1 cellular context compared by ENCODE assay signal in genomic region chr16:57300387-57301125, GRCh38.
TF ChIP-seq lines count a peak whose summit lies in the region.

No MANE protein-coding gene starts in this region.

TF ChIP-seq in HepG2, 621 proteins besides CTCF, POLR2A, EP300 and RAD21 (continued from another document and continues in another):
- TF ChIP-seq KLF9 (CRISPR knock-in tag; IDR thresholded peaks at IDR 0.05; ENCODE audit: low read depth) (peak; percentile 63; the same call in 1 of the 2 replicates), HDAC6 (IDR thresholded peaks at IDR 0.05; ENCODE audit: low read depth, low read length) (no peak), HNRNPK (IDR thresholded peaks at IDR 0.05; ENCODE audit: low read depth, low read length, poor library complexity, severe bottlenecking) (no peak), ZNF264 (CRISPR knock-in tag; IDR thresholded peaks at IDR 0.05) (peak; percentile 54; the same call in 1 of the 2 replicates), SMYD3 (CRISPR knock-in tag; IDR thresholded peaks at IDR 0.05) (no peak; the same call in none of the 2 replicates), THAP11 (CRISPR knock-in tag; IDR thresholded peaks at IDR 0.05) (peak; percentile 85), ZNF547 (CRISPR knock-in tag; IDR thresholded peaks at IDR 0.05) (peak; percentile 80), MTF1 (CRISPR knock-in tag; IDR thresholded peaks at IDR 0.05) (no peak), CREB3 (CRISPR knock-in tag; IDR thresholded peaks at IDR 0.05) (no peak), HOXA3 (CRISPR knock-in tag; IDR thresholded peaks at IDR 0.05) (peak; percentile 85), ZNF30 (CRISPR knock-in tag; IDR thresholded peaks at IDR 0.05) (no peak), ZC3H4 (CRISPR knock-in tag; IDR thresholded peaks at IDR 0.05; ENCODE audit: borderline replicate concordance) (no peak), ZNF691 (CRISPR knock-in tag; IDR thresholded peaks at IDR 0.05; ENCODE audit: borderline replicate concordance, low read depth) (peak; percentile 90; the same call in 1 of the 2 replicates), CENPX (CRISPR knock-in tag; IDR thresholded peaks at IDR 0.05) (no peak), RFXAP (CRISPR knock-in tag; IDR thresholded peaks at IDR 0.05; ENCODE audit: borderline replicate concordance) (0 out of 2 replicates have a peak, but pooled peaks have one; percentile 12), DPF2 (CRISPR knock-in tag; IDR thresholded peaks at IDR 0.05; ENCODE audit: borderline replicate concordance, low read depth) (peak; percentile 42; the same call in 1 of the 2 replicates), ZNF33B (CRISPR knock-in tag; IDR thresholded peaks at IDR 0.05) (0 out of 2 replicates have a peak, but pooled peaks have one; percentile 80), ZFP82 (CRISPR knock-in tag; IDR thresholded peaks at IDR 0.05; ENCODE audit: borderline replicate concordance) (no peak), ATF7 (IDR thresholded peaks at IDR 0.05) (no peak), ATF7 (CRISPR knock-in tag; IDR thresholded peaks at IDR 0.05) (no peak), ZNF331 (CRISPR knock-in tag; IDR thresholded peaks at IDR 0.05) (peak; percentile 96; the same call in 1 of the 2 replicates), SRSF1 (optimal IDR thresholded peaks at IDR 0.05; ENCODE audit: low read depth, low read length) (peak; percentile 6), NR1H2 (CRISPR knock-in tag; IDR thresholded peaks at IDR 0.05; ENCODE audit: borderline replicate concordance, low read depth) (no peak; the same call in 1 of the 2 replicates), ZNF780A (CRISPR knock-in tag; IDR thresholded peaks at IDR 0.05) (no peak; the same call in 1 of the 2 replicates), ZNF354B (CRISPR knock-in tag; IDR thresholded peaks at IDR 0.05) (no peak; the same call in 1 of the 2 replicates), SP140L (CRISPR knock-in tag; IDR thresholded peaks at IDR 0.05; ENCODE audit: borderline replicate concordance) (0 out of 2 replicates have a peak, but pooled peaks have one; percentile 26), ZSCAN29 (CRISPR knock-in tag; conservative IDR thresholded peaks at IDR 0.05) (peak; percentile 93; the same call in 1 of the 2 replicates), STAT5B (CRISPR knock-in tag; IDR thresholded peaks at IDR 0.05) (peak; percentile 39; the same call in 1 of the 2 replicates), ZNF121 (CRISPR knock-in tag; IDR thresholded peaks at IDR 0.05) (peak; percentile 63; the same call in 1 of the 2 replicates), ZNF451 (CRISPR knock-in tag; IDR thresholded peaks at IDR 0.05) (peak; percentile 96), ZEB1 (IDR thresholded peaks at IDR 0.05; ENCODE audit: insufficient replicate concordance, low read depth) (no peak), FOSL2 (CRISPR knock-in tag; IDR thresholded peaks at IDR 0.05) (peak; percentile 73), KDM5B (CRISPR knock-in tag; IDR thresholded peaks at IDR 0.05; ENCODE audit: borderline replicate concordance) (0 out of 2 replicates have a peak, but pooled peaks have one; percentile 54)
- TF ChIP-seq, protein P1, sequence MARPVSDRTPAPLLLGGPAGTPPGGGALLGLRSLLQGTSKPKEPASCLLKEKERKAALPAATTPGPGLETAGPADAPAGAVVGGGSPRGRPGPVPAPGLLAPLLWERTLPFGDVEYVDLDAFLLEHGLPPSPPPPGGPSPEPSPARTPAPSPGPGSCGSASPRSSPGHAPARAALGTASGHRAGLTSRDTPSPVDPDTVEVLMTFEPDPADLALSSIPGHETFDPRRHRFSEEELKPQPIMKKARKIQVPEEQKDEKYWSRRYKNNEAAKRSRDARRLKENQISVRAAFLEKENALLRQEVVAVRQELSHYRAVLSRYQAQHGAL (CRISPR knock-in tag; IDR thresholded peaks at IDR 0.05; ENCODE audit: not compliant biosample characterization): no peak
- TF ChIP-seq, protein P2, sequence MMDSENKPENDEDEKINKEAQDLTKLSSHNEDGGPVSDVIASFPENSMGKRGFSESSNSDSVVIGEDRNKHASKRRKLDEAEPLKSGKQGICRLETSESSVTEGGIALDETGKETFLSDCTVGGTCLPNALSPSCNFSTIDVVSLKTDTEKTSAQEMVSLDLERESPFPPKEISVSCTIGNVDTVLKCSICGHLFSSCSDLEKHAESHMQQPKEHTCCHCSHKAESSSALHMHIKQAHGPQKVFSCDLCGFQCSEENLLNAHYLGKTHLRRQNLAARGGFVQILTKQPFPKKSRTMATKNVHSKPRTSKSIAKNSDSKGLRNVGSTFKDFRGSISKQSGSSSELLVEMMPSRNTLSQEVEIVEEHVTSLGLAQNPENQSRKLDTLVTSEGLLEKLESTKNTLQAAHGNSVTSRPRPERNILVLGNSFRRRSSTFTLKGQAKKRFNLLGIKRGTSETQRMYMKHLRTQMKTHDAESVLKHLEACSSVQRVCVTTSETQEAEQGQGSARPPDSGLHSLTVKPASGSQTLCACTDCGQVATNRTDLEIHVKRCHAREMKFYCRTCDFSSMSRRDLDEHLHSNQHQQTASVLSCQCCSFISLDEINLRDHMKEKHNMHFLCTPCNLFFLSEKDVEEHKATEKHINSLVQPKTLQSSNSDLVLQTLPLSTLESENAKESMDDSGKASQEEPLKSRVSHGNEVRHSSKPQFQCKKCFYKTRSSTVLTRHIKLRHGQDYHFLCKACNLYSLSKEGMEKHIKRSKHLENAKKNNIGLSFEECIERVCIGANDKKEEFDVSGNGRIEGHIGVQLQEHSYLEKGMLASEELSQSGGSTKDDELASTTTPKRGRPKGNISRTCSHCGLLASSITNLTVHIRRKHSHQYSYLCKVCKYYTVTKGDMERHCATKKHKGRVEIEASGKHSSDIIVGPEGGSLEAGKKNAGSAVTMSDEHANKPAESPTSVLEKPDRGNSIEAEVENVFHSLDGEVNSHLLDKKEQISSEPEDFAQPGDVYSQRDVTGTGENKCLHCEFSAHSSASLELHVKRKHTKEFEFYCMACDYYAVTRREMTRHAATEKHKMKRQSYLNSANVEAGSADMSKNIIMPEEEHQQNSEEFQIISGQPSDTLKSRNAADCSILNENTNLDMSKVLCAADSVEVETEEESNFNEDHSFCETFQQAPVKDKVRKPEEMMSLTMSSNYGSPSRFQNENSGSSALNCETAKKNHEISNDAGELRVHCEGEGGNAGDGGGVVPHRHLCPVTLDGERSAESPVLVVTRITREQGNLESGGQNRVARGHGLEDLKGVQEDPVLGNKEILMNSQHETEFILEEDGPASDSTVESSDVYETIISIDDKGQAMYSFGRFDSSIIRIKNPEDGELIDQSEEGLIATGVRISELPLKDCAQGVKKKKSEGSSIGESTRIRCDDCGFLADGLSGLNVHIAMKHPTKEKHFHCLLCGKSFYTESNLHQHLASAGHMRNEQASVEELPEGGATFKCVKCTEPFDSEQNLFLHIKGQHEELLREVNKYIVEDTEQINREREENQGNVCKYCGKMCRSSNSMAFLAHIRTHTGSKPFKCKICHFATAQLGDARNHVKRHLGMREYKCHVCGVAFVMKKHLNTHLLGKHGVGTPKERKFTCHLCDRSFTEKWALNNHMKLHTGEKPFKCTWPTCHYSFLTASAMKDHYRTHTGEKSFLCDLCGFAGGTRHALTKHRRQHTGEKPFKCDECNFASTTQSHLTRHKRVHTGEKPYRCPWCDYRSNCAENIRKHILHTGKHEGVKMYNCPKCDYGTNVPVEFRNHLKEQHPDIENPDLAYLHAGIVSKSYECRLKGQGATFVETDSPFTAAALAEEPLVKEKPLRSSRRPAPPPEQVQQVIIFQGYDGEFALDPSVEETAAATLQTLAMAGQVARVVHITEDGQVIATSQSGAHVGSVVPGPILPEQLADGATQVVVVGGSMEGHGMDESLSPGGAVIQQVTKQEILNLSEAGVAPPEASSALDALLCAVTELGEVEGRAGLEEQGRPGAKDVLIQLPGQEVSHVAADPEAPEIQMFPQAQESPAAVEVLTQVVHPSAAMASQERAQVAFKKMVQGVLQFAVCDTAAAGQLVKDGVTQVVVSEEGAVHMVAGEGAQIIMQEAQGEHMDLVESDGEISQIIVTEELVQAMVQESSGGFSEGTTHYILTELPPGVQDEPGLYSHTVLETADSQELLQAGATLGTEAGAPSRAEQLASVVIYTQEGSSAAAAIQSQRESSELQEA (CRISPR knock-in tag; IDR thresholded peaks at IDR 0.05; ENCODE audit: not compliant biosample characterization): peak; percentile 14
- TF ChIP-seq, protein P3, sequence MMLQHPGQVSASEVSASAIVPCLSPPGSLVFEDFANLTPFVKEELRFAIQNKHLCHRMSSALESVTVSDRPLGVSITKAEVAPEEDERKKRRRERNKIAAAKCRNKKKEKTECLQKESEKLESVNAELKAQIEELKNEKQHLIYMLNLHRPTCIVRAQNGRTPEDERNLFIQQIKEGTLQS (CRISPR knock-in tag; IDR thresholded peaks at IDR 0.05): peak; percentile 45; the same call in 1 of the 2 replicates
- TF ChIP-seq, protein P4, sequence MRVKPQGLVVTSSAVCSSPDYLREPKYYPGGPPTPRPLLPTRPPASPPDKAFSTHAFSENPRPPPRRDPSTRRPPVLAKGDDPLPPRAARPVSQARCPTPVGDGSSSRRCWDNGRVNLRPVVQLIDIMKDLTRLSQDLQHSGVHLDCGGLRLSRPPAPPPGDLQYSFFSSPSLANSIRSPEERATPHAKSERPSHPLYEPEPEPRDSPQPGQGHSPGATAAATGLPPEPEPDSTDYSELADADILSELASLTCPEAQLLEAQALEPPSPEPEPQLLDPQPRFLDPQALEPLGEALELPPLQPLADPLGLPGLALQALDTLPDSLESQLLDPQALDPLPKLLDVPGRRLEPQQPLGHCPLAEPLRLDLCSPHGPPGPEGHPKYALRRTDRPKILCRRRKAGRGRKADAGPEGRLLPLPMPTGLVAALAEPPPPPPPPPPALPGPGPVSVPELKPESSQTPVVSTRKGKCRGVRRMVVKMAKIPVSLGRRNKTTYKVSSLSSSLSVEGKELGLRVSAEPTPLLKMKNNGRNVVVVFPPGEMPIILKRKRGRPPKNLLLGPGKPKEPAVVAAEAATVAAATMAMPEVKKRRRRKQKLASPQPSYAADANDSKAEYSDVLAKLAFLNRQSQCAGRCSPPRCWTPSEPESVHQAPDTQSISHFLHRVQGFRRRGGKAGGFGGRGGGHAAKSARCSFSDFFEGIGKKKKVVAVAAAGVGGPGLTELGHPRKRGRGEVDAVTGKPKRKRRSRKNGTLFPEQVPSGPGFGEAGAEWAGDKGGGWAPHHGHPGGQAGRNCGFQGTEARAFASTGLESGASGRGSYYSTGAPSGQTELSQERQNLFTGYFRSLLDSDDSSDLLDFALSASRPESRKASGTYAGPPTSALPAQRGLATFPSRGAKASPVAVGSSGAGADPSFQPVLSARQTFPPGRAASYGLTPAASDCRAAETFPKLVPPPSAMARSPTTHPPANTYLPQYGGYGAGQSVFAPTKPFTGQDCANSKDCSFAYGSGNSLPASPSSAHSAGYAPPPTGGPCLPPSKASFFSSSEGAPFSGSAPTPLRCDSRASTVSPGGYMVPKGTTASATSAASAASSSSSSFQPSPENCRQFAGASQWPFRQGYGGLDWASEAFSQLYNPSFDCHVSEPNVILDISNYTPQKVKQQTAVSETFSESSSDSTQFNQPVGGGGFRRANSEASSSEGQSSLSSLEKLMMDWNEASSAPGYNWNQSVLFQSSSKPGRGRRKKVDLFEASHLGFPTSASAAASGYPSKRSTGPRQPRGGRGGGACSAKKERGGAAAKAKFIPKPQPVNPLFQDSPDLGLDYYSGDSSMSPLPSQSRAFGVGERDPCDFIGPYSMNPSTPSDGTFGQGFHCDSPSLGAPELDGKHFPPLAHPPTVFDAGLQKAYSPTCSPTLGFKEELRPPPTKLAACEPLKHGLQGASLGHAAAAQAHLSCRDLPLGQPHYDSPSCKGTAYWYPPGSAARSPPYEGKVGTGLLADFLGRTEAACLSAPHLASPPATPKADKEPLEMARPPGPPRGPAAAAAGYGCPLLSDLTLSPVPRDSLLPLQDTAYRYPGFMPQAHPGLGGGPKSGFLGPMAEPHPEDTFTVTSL (CRISPR knock-in tag; IDR thresholded peaks at IDR 0.05; ENCODE audit: borderline replicate concordance): no peak
- TF ChIP-seq, protein P5, sequence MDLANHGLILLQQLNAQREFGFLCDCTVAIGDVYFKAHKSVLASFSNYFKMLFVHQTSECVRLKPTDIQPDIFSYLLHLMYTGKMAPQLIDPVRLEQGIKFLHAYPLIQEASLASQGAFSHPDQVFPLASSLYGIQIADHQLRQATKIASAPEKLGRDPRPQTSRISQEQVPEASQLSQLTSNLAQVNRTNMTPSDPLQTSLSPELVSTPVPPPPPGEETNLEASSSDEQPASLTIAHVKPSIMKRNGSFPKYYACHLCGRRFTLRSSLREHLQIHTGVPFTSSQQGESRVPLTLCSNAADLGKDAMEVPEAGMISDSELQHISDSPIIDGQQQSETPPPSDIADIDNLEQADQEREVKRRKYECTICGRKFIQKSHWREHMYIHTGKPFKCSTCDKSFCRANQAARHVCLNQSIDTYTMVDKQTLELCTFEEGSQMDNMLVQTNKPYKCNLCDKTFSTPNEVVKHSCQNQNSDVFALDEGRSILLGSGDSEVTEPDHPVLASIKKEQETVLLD (CRISPR knock-in tag; IDR thresholded peaks at IDR 0.05; ENCODE audit: low read depth): no peak
